28 cellular contexts compared by ENCODE assay signal in genomic region chr10:69579661-69580060, GRCh38. TPM values are rescaled to one million over a fixed set of nuclear protein-coding genes. Genes with fewer than 3 reads are reported as not detected.
DNase-seq lines count a peak whose midpoint lies in the region; TF ChIP-seq lines count a peak whose summit lies in the region.
"Had no signal": no experiment of that assay in that cellular context is flagged by ENCODE, and none has a peak within 500 bp of the region (broad histone marks: within the 10 kb centered on the region; RNA-seq: fewer than 3 reads in every experiment).

No MANE protein-coding gene starts in this region.

- H2BK5ac ChIP-seq in neuronal stem cell (ENCODE audit: low read length): no peak overlapping the region

- H2BK120ac ChIP-seq in neuronal stem cell (ENCODE audit: low read depth, low read length): no peak overlapping the region

- H3K4me3 Mint-ChIP-seq in glutamatergic neuron (ENCODE audit: unreplicated experiment) (peak overlapping the region; percentile 67), mesothelial cell of epicardium (no peak overlapping the region)
- H3K4me3 Mint-ChIP-seq: CD4-positive, CD25-positive, alpha-beta regulatory T cell; CD8-positive, alpha-beta memory T cell had no signal

- H3K9me3 ChIP-seq in HEK293 (ENCODE audit: control insufficient read depth, insufficient read depth, low read depth, low read length): no peaks in the 10 kb centered on the region
- peaks cover 0 to 1% of the 10 kb centered on the region in 2 donors for H3K9me3 ChIP-seq in neuronal stem cell (replicated peaks in 1 of 2; ENCODE audit: control insufficient read depth in 2 of 2, insufficient read depth in 1 of 2, low read depth in 1 of 2, low read length in 2 of 2)
- no peaks in the 10 kb centered on the region for H3K9me3 ChIP-seq in HAP-1
- H3K9me3 ChIP-seq: BE2C had no signal

- H3K4ac ChIP-seq in neuronal stem cell (ENCODE audit: low read length): no peak overlapping the region

- H3K36me3 ChIP-seq in HEK293 (ENCODE audit: control insufficient read depth in 2 of 2, insufficient read depth in 1 of 2, low read length in 2 of 2): no peaks in the 10 kb centered on the region
- no peaks in the 10 kb centered on the region for H3K36me3 ChIP-seq in neuronal stem cell (replicated peaks in 1 of 2; ENCODE audit: control insufficient read depth in 2 of 2, insufficient read depth in 2 of 2, low read length in 2 of 2)
- H3K36me3 ChIP-seq in HAP-1 (replicated peaks): no peaks in the 10 kb centered on the region
- H3K36me3 ChIP-seq: BE2C, BLaER1 had no signal

- H3K14ac ChIP-seq in neuronal stem cell (ENCODE audit: low read length): no peak overlapping the region

- no peak for DNase-seq in glutamatergic neuron
- DNase-seq in neuronal stem cell (ENCODE audit: low spot score): no peak
- DNase-seq in mesothelial cell of epicardium (ENCODE audit: low spot score in 2 of 2, unreplicated experiment in 2 of 2): no peak
- DNase-seq in HAP-1 (ENCODE audit: low spot score in 2 of 2): no peak
- DNase-seq in foreskin fibroblast: no peak
- DNase-seq in activated CD4-positive, alpha-beta T cell treated with anti-CD3 and anti-CD28 coated beads, Interleukin-2, amount 50 U/mL, for 4 hours: no peak
- DNase-seq: 8988T; ACHN; BE2C; C1 segment of cervical spinal cord; CD4-positive, alpha-beta memory T cell; CD4-positive, CD25-positive, alpha-beta regulatory T cell; CD8-positive, alpha-beta memory T cell; COR-L47; DMS 273 treated with DMSO at 0.1 percent for 48 hours; DMS153; DMS79; DND-41; EL; GDM1 had no signal

- H3K23ac ChIP-seq in neuronal stem cell (ENCODE audit: low read depth, low read length, poor library complexity): peak overlapping the region; percentile 11

- H2BK12ac ChIP-seq in neuronal stem cell (ENCODE audit: low read length): no peak overlapping the region

- H3K27me3 ChIP-seq in neuronal stem cell (ENCODE audit: control insufficient read depth in 3 of 3, insufficient read depth in 3 of 3, low read depth in 1 of 3, low read length in 3 of 3) (peaks cover 32 to 72% (median 67%) of the 10 kb centered on the region in 3 experiments), HAP-1 (ENCODE audit: low read depth) (peaks cover 20% of the 10 kb centered on the region)

- no CpG with 5 or more reads among the region's 6 CpGs for WGBS in neuronal stem cell (ENCODE audit: extremely low coverage in 2 of 2, insufficient read length in 2 of 2, insufficient replicate concordance in 1 of 2), 2 donors

- H3K4me1 Mint-ChIP-seq in glutamatergic neuron (ENCODE audit: low read depth, unreplicated experiment) (peaks cover 32% of the 10 kb centered on the region), mesothelial cell of epicardium (no peaks in the 10 kb centered on the region)

- in situ Hi-C loops in HAP-1 (cut with MboI; ENCODE audit: low sequenced_read_pairs): no loop called here

- POLR2A ChIA-PET in HEK293 (lab: Yijun Ruan, JAX): no interaction called here

- TF ChIP-seq CTCF in HEK293 (tag by site-specific recombination; IDR thresholded peaks at IDR 0.05) (no peak), glutamatergic neuron (IDR thresholded peaks at IDR 0.05; ENCODE audit: partially characterized antibody, unreplicated experiment) (no peak), mesothelial cell of epicardium (IDR thresholded peaks at IDR 0.05; ENCODE audit: unreplicated experiment) (no peak), foreskin fibroblast (IDR thresholded peaks at IDR 0.05; ENCODE audit: low read depth, low read length) (no peak)

- CTCF ChIA-PET in HEK293 (lab: Yijun Ruan, JAX): no interaction called here

- H3K27me3 Mint-ChIP-seq in glutamatergic neuron (ENCODE audit: unreplicated experiment) (peaks cover 34% of the 10 kb centered on the region), mesothelial cell of epicardium (ENCODE audit: low read depth) (peaks cover 79% of the 10 kb centered on the region)

- H2BK15ac ChIP-seq in neuronal stem cell (ENCODE audit: low read length): no peak overlapping the region

- no peak overlapping the region for H2AK5ac ChIP-seq in neuronal stem cell (ENCODE audit: low read depth, low read length)

- no peak overlapping the region for H3K27ac ChIP-seq in HEK293 (ENCODE audit: extremely low read depth, low read depth, low read length)
- no peak overlapping the region for H3K27ac ChIP-seq in neuronal stem cell (replicated peaks; ENCODE audit: low read length)
- H3K27ac ChIP-seq: BLaER1 had no signal

- peaks cover 9% of the 10 kb centered on the region for H3K9me3 Mint-ChIP-seq in glutamatergic neuron (ENCODE audit: unreplicated experiment)
- no peaks in the 10 kb centered on the region for H3K9me3 Mint-ChIP-seq in mesothelial cell of epicardium
- H3K9me3 Mint-ChIP-seq: CD4-positive, alpha-beta memory T cell; CD4-positive, CD25-positive, alpha-beta regulatory T cell; CD8-positive, alpha-beta memory T cell had no signal

- no peak overlapping the region for H2AFZ ChIP-seq in neuronal stem cell (ENCODE audit: low read length)

- H3K27ac Mint-ChIP-seq in glutamatergic neuron (ENCODE audit: unreplicated experiment) (no peak overlapping the region), mesothelial cell of epicardium (no peak overlapping the region)
- H3K27ac Mint-ChIP-seq: CD14-positive monocyte; CD4-positive, alpha-beta memory T cell; CD4-positive, CD25-positive, alpha-beta regulatory T cell; CD8-positive, alpha-beta memory T cell had no signal

- H4K91ac ChIP-seq in neuronal stem cell (ENCODE audit: low read depth, low read length, poor library complexity): no peak overlapping the region

- H4K8ac ChIP-seq in neuronal stem cell (ENCODE audit: low read depth, low read length): no peak overlapping the region

- H3K79me1 ChIP-seq in neuronal stem cell (ENCODE audit: low read depth, low read length): no peaks in the 10 kb centered on the region

- H3K36me3 Mint-ChIP-seq in glutamatergic neuron (ENCODE audit: unreplicated experiment) (peaks cover 6% of the 10 kb centered on the region), mesothelial cell of epicardium (no peaks in the 10 kb centered on the region)
- H3K36me3 Mint-ChIP-seq: CD14-positive monocyte; CD4-positive, alpha-beta memory T cell; CD4-positive, CD25-positive, alpha-beta regulatory T cell; CD8-positive, alpha-beta memory T cell had no signal

- no peak overlapping the region for H3K9ac ChIP-seq in neuronal stem cell (ENCODE audit: low read depth, low read length, poor library complexity)
- H3K9ac ChIP-seq: BLaER1 had no signal

- H3K4me2 ChIP-seq in neuronal stem cell (ENCODE audit: insufficient read depth, low read length, poor library complexity, severe bottlenecking): no peak overlapping the region
- H3K4me2 ChIP-seq: BLaER1 had no signal

- H3K18ac ChIP-seq in neuronal stem cell (ENCODE audit: low read length): no peak overlapping the region

- H3K4me1 ChIP-seq in HEK293 (ENCODE audit: control insufficient read depth, insufficient read depth, low read length) (no peaks in the 10 kb centered on the region), neuronal stem cell (ENCODE audit: control insufficient read depth in 2 of 2, insufficient read depth in 1 of 2, low read depth in 1 of 2, low read length in 2 of 2) (peaks cover 0 to 1% of the 10 kb centered on the region in 2 donors), HAP-1 (no peaks in the 10 kb centered on the region)
- H3K4me1 ChIP-seq: BE2C had no signal

- H3K4me3 ChIP-seq in HEK293 (ENCODE audit: low read depth, low read length) (no peak overlapping the region), neuronal stem cell (ENCODE audit: low read length in 2 of 2) (no peak overlapping the region), HAP-1 (no peak overlapping the region), foreskin fibroblast (ENCODE audit: low read depth in 1 of 2, low read length in 2 of 2) (no peak overlapping the region)
- H3K4me3 ChIP-seq: BLaER1, GM12878 had no signal

TF ChIP-seq in HEK293, 187 proteins besides CTCF, POLR2A, EP300 and RAD21:
- TF ChIP-seq PRDM1 (tag by site-specific recombination; IDR thresholded peaks at IDR 0.05): no peak
- 0 out of 2 replicates have a peak, but pooled peaks have one; percentile 3 for TF ChIP-seq SCRT2 (tag by site-specific recombination; IDR thresholded peaks at IDR 0.05)
TF ChIP-seq in HEK293: peak in this region for 1.

RNA-seq across cellular contexts. Expression of gene NEUROG3, which starts 6.4 kb away (rescaled TPM):
- not detected for total RNA-seq in glutamatergic neuron (ENCODE audit: unreplicated experiment)
- polyA plus RNA-seq in neuronal stem cell (2013, experiment 1 of 2): not detected
- not detected for polyA plus RNA-seq in neuronal stem cell (2013, experiment 2 of 2)
- total RNA-seq in mesothelial cell of epicardium: not detected in 3 replicates
- total RNA-seq: A673; CD4-positive, alpha-beta memory T cell; CD4-positive, CD25-positive, alpha-beta regulatory T cell; CD8-positive, alpha-beta memory T cell; Daoy; G401; GM12878 had no signal
- polyA plus RNA-seq: AG04450; CD14-positive monocyte; CD4-positive, CD25-positive, alpha-beta regulatory T cell; GM12878 had no signal

RNA-seq across cellular contexts. Expression of gene FAM241B, which starts 50.4 kb away (rescaled TPM):
- 50.1 TPM for total RNA-seq in glutamatergic neuron (ENCODE audit: unreplicated experiment)
- polyA plus RNA-seq in neuronal stem cell (2013, experiment 1 of 2): 21.0 TPM
- 22.3 TPM for polyA plus RNA-seq in neuronal stem cell (2013, experiment 2 of 2)
- 19.2 to 20.9 TPM (median 20.1 TPM) in 3 replicates for total RNA-seq in mesothelial cell of epicardium
- polyA plus RNA-seq: CD14-positive monocyte had no signal
